ENCODE assay signal across 1 cellular context in genomic region chr20:17023036-17023435, GRCh38.
TF ChIP-seq lines count a peak whose summit lies in the region.

No MANE protein-coding gene starts in this region.

TF ChIP-seq in A549, 52 proteins besides CTCF, POLR2A, EP300 and RAD21 (continued from another document):
- TF ChIP-seq RFX5 (IDR thresholded peaks at IDR 0.05) (no peak), CHD2 (IDR thresholded peaks at IDR 0.05; ENCODE audit: low read length, partially characterized antibody) (no peak), NR3C1 (IDR thresholded peaks at IDR 0.05) (no peak), CEBPB (IDR thresholded peaks at IDR 0.05) (no peak), REST (IDR thresholded peaks at IDR 0.05) (no peak)
